In genomic region chr21:14762734-14763694, GRCh38 we compare ENCODE assay signal across 8 cellular contexts.
DNase-seq lines count a peak whose midpoint lies in the region; ATAC-seq and TF ChIP-seq lines count a peak whose summit lies in the region.

No MANE protein-coding gene starts in this region.

- DNase-seq in G401 (ENCODE audit: low spot score) (peak; percentile 5), choroid plexus epithelial cell (ENCODE audit: low read depth) (peak; percentile 23), DMS79 treated with DMSO at 0.1 percent for 48 hours (lab: John Stamatoyannopoulos, UW) (no peak), lower leg skin (ENCODE audit: low spot score in 2 of 2) (no peak)
- peak; percentile 10 for DNase-seq in stimulated activated naive B cell treated with anti-CD40 and anti-IgM and Interleukin-4, amounts not matched to agents 10 μg/mL and 1 μg/mL and 100 μg/mL, for 72 hours
- DNase-seq in T-helper 2 cell treated with Interferon-gamma antibody and Interleukin-4, amounts not matched to agents 5 μg/mL and 100 μg/mL, for 36 hours (ENCODE audit: low spot score) = no peak

- no peak overlapping the region for H3K27ac Mint-ChIP-seq in stimulated activated naive B cell treated with anti-CD40 and anti-IgM and Interleukin-4, amounts not matched to agents 10 μg/mL and 1 μg/mL and 100 μg/mL, for 72 hours
- H3K27ac Mint-ChIP-seq in T-helper 2 cell treated with Interferon-gamma antibody and Interleukin-4, amounts not matched to agents 5 μg/mL and 100 μg/mL, for 36 hours = no peak overlapping the region

- peak; percentile 97 for ATAC-seq in GM21367 (IDR thresholded peaks at IDR 0.05; ENCODE audit: unreplicated experiment)
- ATAC-seq in HG03571 (IDR thresholded peaks at IDR 0.05; ENCODE audit: unreplicated experiment) = peak; percentile 96
- peak; percentile 87 to 89 for ATAC-seq in stimulated activated naive B cell treated with anti-CD40 and anti-IgM and Interleukin-4, amounts not matched to agents 10 μg/mL and 1 μg/mL and 100 μg/mL, for 72 hours (replicated peaks)

- in situ Hi-C loops in G401 (cut with HindIII; ENCODE audit: low sequenced_read_pairs) = no loop called here

- peaks cover 11 to 22% of the 10 kb centered on the region in 2 donors for H3K36me3 Mint-ChIP-seq in stimulated activated naive B cell treated with anti-CD40 and anti-IgM and Interleukin-4, amounts not matched to agents 10 μg/mL and 1 μg/mL and 100 μg/mL, for 72 hours
- H3K36me3 Mint-ChIP-seq in T-helper 2 cell treated with Interferon-gamma antibody and Interleukin-4, amounts not matched to agents 5 μg/mL and 100 μg/mL, for 36 hours (ENCODE audit: low read depth) = peaks cover 3% of the 10 kb centered on the region

- TF ChIP-seq CTCF in choroid plexus epithelial cell (conservative IDR thresholded peaks at IDR 0.05; ENCODE audit: low read depth, low read length) = no peak
- TF ChIP-seq CTCF in lower leg skin (IDR thresholded peaks at IDR 0.05) = no peak

- H3K4me3 Mint-ChIP-seq in stimulated activated naive B cell treated with anti-CD40 and anti-IgM and Interleukin-4, amounts not matched to agents 10 μg/mL and 1 μg/mL and 100 μg/mL, for 72 hours = no peak overlapping the region
- H3K4me3 Mint-ChIP-seq in T-helper 2 cell treated with Interferon-gamma antibody and Interleukin-4, amounts not matched to agents 5 μg/mL and 100 μg/mL, for 36 hours = no peak overlapping the region

- H3K9me3 Mint-ChIP-seq in stimulated activated naive B cell treated with anti-CD40 and anti-IgM and Interleukin-4, amounts not matched to agents 10 μg/mL and 1 μg/mL and 100 μg/mL, for 72 hours = peaks cover 6 to 8% of the 10 kb centered on the region in 2 donors
- H3K9me3 Mint-ChIP-seq in T-helper 2 cell treated with Interferon-gamma antibody and Interleukin-4, amounts not matched to agents 5 μg/mL and 100 μg/mL, for 36 hours = no peaks in the 10 kb centered on the region

- intact Hi-C loops in lower leg skin (cut with DNase I; ENCODE audit: low total_unique reads) = no loop called here

- H3K4me3 ChIP-seq in choroid plexus epithelial cell (ENCODE audit: low read depth, low read length) = no peak overlapping the region
- no peak overlapping the region for H3K4me3 ChIP-seq in lower leg skin (ENCODE audit: low read depth, poor library complexity, severe bottlenecking)

- peaks cover 20 to 33% of the 10 kb centered on the region in 2 donors for H3K4me1 Mint-ChIP-seq in stimulated activated naive B cell treated with anti-CD40 and anti-IgM and Interleukin-4, amounts not matched to agents 10 μg/mL and 1 μg/mL and 100 μg/mL, for 72 hours
- peaks cover 15% of the 10 kb centered on the region for H3K4me1 Mint-ChIP-seq in T-helper 2 cell treated with Interferon-gamma antibody and Interleukin-4, amounts not matched to agents 5 μg/mL and 100 μg/mL, for 36 hours (ENCODE audit: low read depth)

- WGBS in lower leg skin, 2 donors = 38 to 41% methylated on average over 4 of the region's 4 CpGs

- TF ChIP-seq POLR2A in lower leg skin (IDR thresholded peaks at IDR 0.05) = no peak

- no peaks in the 10 kb centered on the region for H3K27me3 Mint-ChIP-seq in stimulated activated naive B cell treated with anti-CD40 and anti-IgM and Interleukin-4, amounts not matched to agents 10 μg/mL and 1 μg/mL and 100 μg/mL, for 72 hours
- peaks cover 2% of the 10 kb centered on the region for H3K27me3 Mint-ChIP-seq in T-helper 2 cell treated with Interferon-gamma antibody and Interleukin-4, amounts not matched to agents 5 μg/mL and 100 μg/mL, for 36 hours (ENCODE audit: low read depth)

Comparison
In these comparisons a context has a peak if more than half of its experiments do, and no peak if none do; other contexts are left out.
1. DNase-seq: peak in G401 (single experiment), choroid plexus epithelial cell (single experiment) and stimulated activated naive B cell treated with anti-CD40 and anti-IgM and Interleukin-4, amounts not matched to agents 10 μg/mL and 1 μg/mL and 100 μg/mL, for 72 hours (single experiment); none in DMS79 treated with DMSO at 0.1 percent for 48 hours (single experiment), T-helper 2 cell treated with Interferon-gamma antibody and Interleukin-4, amounts not matched to agents 5 μg/mL and 100 μg/mL, for 36 hours (single experiment) and lower leg skin (0 of 2).
2. Peak in every context shown above with its lines, with median percentiles within 50 percentile points of each other: ATAC-seq.